Comparison of ENCODE assay signal across 1 cellular context in genomic region chr22:20605328-20605727, GRCh38.
TF ChIP-seq lines count a peak whose summit lies in the region.

No MANE protein-coding gene starts in this region.

TF ChIP-seq in H1, 55 proteins besides CTCF, POLR2A, EP300 and RAD21:
- TF ChIP-seq CHD7 (IDR thresholded peaks at IDR 0.05; ENCODE audit: insufficient replicate concordance, low read length) (no peak), HDAC6 (IDR thresholded peaks at IDR 0.05; ENCODE audit: low read depth, low read length) (no peak), HDAC2 (IDR thresholded peaks at IDR 0.05; ENCODE audit: borderline replicate concordance in 1 of 2, low read depth in 2 of 2, low read length in 2 of 2) (no peak), RFX5 (IDR thresholded peaks at IDR 0.05; ENCODE audit: borderline replicate concordance, low read depth, low read length) (no peak), CREB1 (IDR thresholded peaks at IDR 0.05) (no peak), MAFK (IDR thresholded peaks at IDR 0.05; ENCODE audit: low read depth, low read length) (no peak), NANOG (IDR thresholded peaks at IDR 0.05; ENCODE audit: insufficient read depth, low read depth, low read length, poor library complexity, severe bottlenecking) (no peak), SAP30 (IDR thresholded peaks at IDR 0.05; ENCODE audit: insufficient read depth, insufficient replicate concordance, low read length) (no peak), EZH2 (IDR thresholded peaks at IDR 0.05; ENCODE audit: low read depth, low read length, severe bottlenecking) (no peak), SIN3A (conservative IDR thresholded peaks at IDR 0.05 in 1 of 2, IDR thresholded peaks at IDR 0.05 in 1 of 2; ENCODE audit: low read depth in 1 of 2, low read length in 2 of 2) (no peak), KDM5A (IDR thresholded peaks at IDR 0.05; ENCODE audit: low read length) (no peak), SIRT6 (IDR thresholded peaks at IDR 0.05; ENCODE audit: low read length) (no peak), MAX (IDR thresholded peaks at IDR 0.05) (no peak), E2F6 (IDR thresholded peaks at IDR 0.05) (no peak), BACH1 (IDR thresholded peaks at IDR 0.05; ENCODE audit: low read length) (no peak), CEBPB (IDR thresholded peaks at IDR 0.05; ENCODE audit: low read depth, low read length) (no peak), NRF1 (IDR thresholded peaks at IDR 0.05; ENCODE audit: low read depth, low read length) (no peak), TAF1 (IDR thresholded peaks at IDR 0.05; ENCODE audit: low read depth, low read length) (no peak)
